Comparison of ENCODE assay signal across 2 cellular contexts in genomic region chr17:7136266-7136877, GRCh38.
TF ChIP-seq lines count a peak whose summit lies in the region.

No MANE protein-coding gene starts in this region.

TF ChIP-seq in GM23338, 12 proteins besides CTCF, POLR2A, EP300 and RAD21:
- TF ChIP-seq EZH2phosphoT487 (IDR thresholded peaks at IDR 0.05; ENCODE audit: unreplicated experiment) (no peak), ZNF331 (CRISPR knock-in tag; IDR thresholded peaks at IDR 0.05; ENCODE audit: low read depth) (no peak), NANOG (IDR thresholded peaks at IDR 0.05; ENCODE audit: borderline replicate concordance) (no peak), JUNB (IDR thresholded peaks at IDR 0.05; ENCODE audit: unreplicated experiment) (no peak)
TF ChIP-seq in GM23338: peak in this region for 0.

TF ChIP-seq in H1, 55 proteins besides CTCF, POLR2A, EP300 and RAD21:
- TF ChIP-seq SP1 (IDR thresholded peaks at IDR 0.05; ENCODE audit: low read depth, low read length) (no peak), SIRT6 (IDR thresholded peaks at IDR 0.05; ENCODE audit: low read length) (no peak), BCL11A (IDR thresholded peaks at IDR 0.05; ENCODE audit: low read depth in 2 of 2, low read length in 2 of 2) (no peak)
